ENCODE assay signal across 8 cellular contexts in the genomic region with DNA sequence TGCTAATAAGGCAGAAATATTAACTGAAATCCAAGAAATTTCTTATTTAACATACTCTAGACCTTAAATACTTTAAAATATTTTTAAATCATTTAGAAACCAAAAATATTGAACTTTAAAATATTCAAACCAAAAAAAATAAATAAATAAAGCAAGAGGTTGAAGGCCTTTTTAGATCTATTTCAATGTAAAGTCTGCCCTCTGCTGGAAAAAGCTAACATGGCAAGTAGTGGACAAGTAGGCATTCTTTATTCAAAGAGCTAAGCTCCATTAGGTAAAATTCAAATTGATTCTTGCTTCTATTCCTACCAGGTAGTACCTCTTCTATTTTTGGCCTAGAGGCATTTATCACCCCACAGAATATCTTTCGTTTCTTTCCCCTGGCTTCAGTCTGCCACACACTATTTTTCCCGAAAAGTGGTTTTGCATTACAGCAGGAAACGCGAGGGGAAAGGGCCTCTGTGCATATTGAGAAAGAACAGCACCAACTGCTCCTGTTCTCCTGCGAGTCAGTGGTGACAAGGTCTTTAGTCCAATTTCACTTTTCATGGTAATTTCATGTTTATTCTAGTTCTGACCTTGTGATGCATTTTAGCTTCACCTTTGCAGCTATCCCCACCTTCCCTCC. TPM values are rescaled to one million over a fixed set of nuclear protein-coding genes. Genes with fewer than 3 reads are reported as not detected.
DNase-seq lines count a peak whose midpoint lies in the region; ATAC-seq and TF ChIP-seq lines count a peak whose summit lies in the region.

No MANE protein-coding gene starts in this region.

- H3K27ac Mint-ChIP-seq in neural progenitor cell = no peak overlapping the region

- H3K36me3 ChIP-seq in WERI-Rb-1 (no peaks in the 10 kb centered on the region), esophagus muscularis mucosa (no peaks in the 10 kb centered on the region), neural progenitor cell (no peaks in the 10 kb centered on the region)

- TF ChIP-seq EP300 in esophagus muscularis mucosa (IDR thresholded peaks at IDR 0.05) = no peak

- H3K4me3 ChIP-seq in WERI-Rb-1 (ENCODE audit: low read depth, low read length) (no peak overlapping the region), esophagus muscularis mucosa (no peak overlapping the region), neural progenitor cell (no peak overlapping the region)

- H3K27me3 Mint-ChIP-seq in neural progenitor cell (ENCODE audit: insufficient read depth, low read depth) = no peaks in the 10 kb centered on the region

- H3K4me1 ChIP-seq in esophagus muscularis mucosa (peaks cover 0 to 46% (median 34%) of the 10 kb centered on the region in 4 donors), neural progenitor cell (no peaks in the 10 kb centered on the region)

- H3K27me3 ChIP-seq in WERI-Rb-1 (ENCODE audit: insufficient read depth, low read depth, severe bottlenecking) = no peaks in the 10 kb centered on the region
- H3K27me3 ChIP-seq in esophagus muscularis mucosa = no peaks in the 10 kb centered on the region
- H3K27me3 ChIP-seq in neural progenitor cell = no peaks in the 10 kb centered on the region

- H3K4me2 ChIP-seq in neural progenitor cell = no peak overlapping the region

- no peaks in the 10 kb centered on the region for H3F3A ChIP-seq in neural progenitor cell (ENCODE audit: low read depth)

- intact Hi-C loops in esophagus muscularis mucosa (cut with DNase I) = loop anchor here (2.0 to 5.0 kb wide), 2 partner anchors 76 to 143 kb away; no protein-coding TSS in a partner anchor

- H3K27ac ChIP-seq in WERI-Rb-1 = no peak overlapping the region
- no peak overlapping the region for H3K27ac ChIP-seq in esophagus muscularis mucosa (replicated peaks in 1 of 4)
- no peak overlapping the region for H3K27ac ChIP-seq in neural progenitor cell

- no peak overlapping the region for H3K4me3 Mint-ChIP-seq in neural progenitor cell

- H3K36me3 Mint-ChIP-seq in neural progenitor cell = no peaks in the 10 kb centered on the region

- H3K79me2 ChIP-seq in neural progenitor cell (ENCODE audit: low read depth) = no peaks in the 10 kb centered on the region

- no peak for TF ChIP-seq POLR2A in esophagus muscularis mucosa (IDR thresholded peaks at IDR 0.05; ENCODE audit: low read depth)

- DNase-seq in AG08396 (ENCODE audit: low spot score) = peak; percentile 18
- DNase-seq in NCI-H2171 (lab: John Stamatoyannopoulos, UW) = peak; percentile 41
- DNase-seq in WERI-Rb-1 = peak; percentile 61
- DNase-seq in esophagus muscularis mucosa (ENCODE audit: extremely low spot score) = no peak
- peak; percentile 81 for DNase-seq in neural progenitor cell (ENCODE audit: low spot score)

- no peaks in the 10 kb centered on the region for H3K4me1 Mint-ChIP-seq in neural progenitor cell

- ATAC-seq in HG02981 (IDR thresholded peaks at IDR 0.05; ENCODE audit: unreplicated experiment) = peak; percentile 59
- no peak for ATAC-seq in GM18907 (IDR thresholded peaks at IDR 0.05; ENCODE audit: unreplicated experiment)

- TF ChIP-seq CTCF in GM12873 (IDR thresholded peaks at IDR 0.05; ENCODE audit: insufficient read depth, low read depth, low read length, missing control alignments) (peak; percentile 65), WERI-Rb-1 (IDR thresholded peaks at IDR 0.05; ENCODE audit: low read depth, low read length) (peak; percentile 52), esophagus muscularis mucosa (IDR thresholded peaks at IDR 0.05) (peak; percentile 82 to 90 (median 89)), neural progenitor cell (IDR thresholded peaks at IDR 0.05) (peak; percentile 85)

- H3K9me3 Mint-ChIP-seq in neural progenitor cell = no peaks in the 10 kb centered on the region

- WGBS in esophagus muscularis mucosa = 60% methylated on average over 5 of the region's 5 CpGs

- H3K9ac ChIP-seq in neural progenitor cell = no peak overlapping the region

- no peaks in the 10 kb centered on the region for H3K9me3 ChIP-seq in WERI-Rb-1 (ENCODE audit: severe bottlenecking)
- no peaks in the 10 kb centered on the region for H3K9me3 ChIP-seq in esophagus muscularis mucosa
- H3K9me3 ChIP-seq in neural progenitor cell (ENCODE audit: low read depth) = no peaks in the 10 kb centered on the region

- no peaks in the 10 kb centered on the region for H4K20me1 ChIP-seq in neural progenitor cell (ENCODE audit: low read depth)

- H2AFZ ChIP-seq in neural progenitor cell (replicated peaks) = peak overlapping the region; percentile 19

RNA-seq across cellular contexts. Expression of a gene that starts 20.4 kb away (rescaled TPM):
- total RNA-seq in esophagus muscularis mucosa (10 to 100 TPM in 2 of 4 donors, 1 to 10 TPM in 2; 8.6 to 12.9 (median 10.6) TPM), neural progenitor cell (ENCODE audit: low replicate concordance) (0.09 and 0.79 TPM in 2 replicates)

RNA-seq across cellular contexts. Expression of a gene that starts 45.9 kb away (rescaled TPM):
- total RNA-seq in esophagus muscularis mucosa (10 to 100 TPM in 1 of 4 donors, 1 to 10 TPM in 3; 5.4 to 34.3 (median 8.2) TPM), neural progenitor cell (ENCODE audit: low replicate concordance) (63.2 and 64.8 TPM in 2 replicates)

RNA-seq across cellular contexts. Expression of a gene that starts 54.8 kb away (rescaled TPM):
- 10 to 100 TPM in 3 of 4 donors, 1 to 10 TPM in 1; 8.0 to 16.7 (median 13.1) TPM for total RNA-seq in esophagus muscularis mucosa
- total RNA-seq in neural progenitor cell (ENCODE audit: low replicate concordance) = not detected in 2 replicates
